In the genomic region with DNA sequence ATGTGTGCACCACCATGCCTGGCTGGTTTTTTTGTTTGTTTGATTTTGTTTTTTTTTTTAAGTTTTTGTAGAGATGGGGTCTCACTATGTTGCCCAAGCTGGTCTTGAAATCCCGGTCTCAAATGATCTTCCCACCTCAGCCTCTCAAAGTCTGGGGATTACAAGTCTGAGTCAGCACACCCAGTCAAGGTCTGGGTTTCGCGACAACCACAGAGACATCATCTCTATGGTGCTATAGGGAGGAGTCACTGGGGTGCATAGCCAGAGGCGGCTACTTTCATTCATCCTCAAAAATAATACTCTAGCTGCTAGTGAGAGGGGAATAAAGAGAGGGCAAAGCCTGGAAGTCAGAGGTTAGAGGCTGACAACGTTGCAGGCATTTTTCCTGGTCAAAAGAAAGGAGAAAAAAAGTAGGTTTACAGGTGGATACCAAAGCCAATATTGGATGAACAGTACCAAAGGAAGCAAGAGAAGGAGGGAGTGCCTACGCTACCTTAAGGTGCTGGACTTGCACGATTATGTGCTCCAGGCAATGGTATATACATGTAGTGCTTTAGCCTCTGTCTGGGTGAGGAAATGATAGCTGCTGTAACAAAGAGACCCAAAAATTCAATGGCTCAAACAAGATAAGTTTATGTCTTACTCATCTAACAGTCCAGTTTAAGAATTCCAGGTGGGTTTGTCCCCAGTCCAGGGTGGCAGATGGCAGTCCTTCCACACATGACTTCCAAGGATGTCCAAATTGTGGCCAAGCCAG, we compare ENCODE assay signal across 1 cellular context.
TF ChIP-seq lines count a peak whose summit lies in the region.

No MANE protein-coding gene starts in this region.

TF ChIP-seq in WTC11, 78 proteins besides CTCF, POLR2A, EP300 and RAD21 (continued from another document):
- TF ChIP-seq, protein P1, sequence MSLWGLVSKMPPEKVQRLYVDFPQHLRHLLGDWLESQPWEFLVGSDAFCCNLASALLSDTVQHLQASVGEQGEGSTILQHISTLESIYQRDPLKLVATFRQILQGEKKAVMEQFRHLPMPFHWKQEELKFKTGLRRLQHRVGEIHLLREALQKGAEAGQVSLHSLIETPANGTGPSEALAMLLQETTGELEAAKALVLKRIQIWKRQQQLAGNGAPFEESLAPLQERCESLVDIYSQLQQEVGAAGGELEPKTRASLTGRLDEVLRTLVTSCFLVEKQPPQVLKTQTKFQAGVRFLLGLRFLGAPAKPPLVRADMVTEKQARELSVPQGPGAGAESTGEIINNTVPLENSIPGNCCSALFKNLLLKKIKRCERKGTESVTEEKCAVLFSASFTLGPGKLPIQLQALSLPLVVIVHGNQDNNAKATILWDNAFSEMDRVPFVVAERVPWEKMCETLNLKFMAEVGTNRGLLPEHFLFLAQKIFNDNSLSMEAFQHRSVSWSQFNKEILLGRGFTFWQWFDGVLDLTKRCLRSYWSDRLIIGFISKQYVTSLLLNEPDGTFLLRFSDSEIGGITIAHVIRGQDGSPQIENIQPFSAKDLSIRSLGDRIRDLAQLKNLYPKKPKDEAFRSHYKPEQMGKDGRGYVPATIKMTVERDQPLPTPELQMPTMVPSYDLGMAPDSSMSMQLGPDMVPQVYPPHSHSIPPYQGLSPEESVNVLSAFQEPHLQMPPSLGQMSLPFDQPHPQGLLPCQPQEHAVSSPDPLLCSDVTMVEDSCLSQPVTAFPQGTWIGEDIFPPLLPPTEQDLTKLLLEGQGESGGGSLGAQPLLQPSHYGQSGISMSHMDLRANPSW (CRISPR knock-in tag; conservative IDR thresholded peaks at IDR 0.05; ENCODE audit: low read depth) = no peak
- TF ChIP-seq SMAD3 (CRISPR knock-in tag; IDR thresholded peaks at IDR 0.05; ENCODE audit: borderline replicate concordance) = no peak
- no peak for TF ChIP-seq ZNF232 (CRISPR knock-in tag; IDR thresholded peaks at IDR 0.05)
- TF ChIP-seq NR1H2 (CRISPR knock-in tag; IDR thresholded peaks at IDR 0.05) = no peak
- TF ChIP-seq ZNF396 (CRISPR knock-in tag; IDR thresholded peaks at IDR 0.05; ENCODE audit: borderline replicate concordance) = no peak
- TF ChIP-seq PRRX2 (CRISPR knock-in tag; IDR thresholded peaks at IDR 0.05) = no peak
- TF ChIP-seq, protein P2, sequence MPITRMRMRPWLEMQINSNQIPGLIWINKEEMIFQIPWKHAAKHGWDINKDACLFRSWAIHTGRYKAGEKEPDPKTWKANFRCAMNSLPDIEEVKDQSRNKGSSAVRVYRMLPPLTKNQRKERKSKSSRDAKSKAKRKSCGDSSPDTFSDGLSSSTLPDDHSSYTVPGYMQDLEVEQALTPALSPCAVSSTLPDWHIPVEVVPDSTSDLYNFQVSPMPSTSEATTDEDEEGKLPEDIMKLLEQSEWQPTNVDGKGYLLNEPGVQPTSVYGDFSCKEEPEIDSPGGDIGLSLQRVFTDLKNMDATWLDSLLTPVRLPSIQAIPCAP (CRISPR knock-in tag; IDR thresholded peaks at IDR 0.05) = no peak
- no peak for TF ChIP-seq NR3C1 (CRISPR knock-in tag; conservative IDR thresholded peaks at IDR 0.05; ENCODE audit: low read depth)
- TF ChIP-seq, protein P3, sequence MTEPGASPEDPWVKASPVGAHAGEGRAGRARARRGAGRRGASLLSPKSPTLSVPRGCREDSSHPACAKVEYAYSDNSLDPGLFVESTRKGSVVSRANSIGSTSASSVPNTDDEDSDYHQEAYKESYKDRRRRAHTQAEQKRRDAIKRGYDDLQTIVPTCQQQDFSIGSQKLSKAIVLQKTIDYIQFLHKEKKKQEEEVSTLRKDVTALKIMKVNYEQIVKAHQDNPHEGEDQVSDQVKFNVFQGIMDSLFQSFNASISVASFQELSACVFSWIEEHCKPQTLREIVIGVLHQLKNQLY (CRISPR knock-in tag; IDR thresholded peaks at IDR 0.05) = no peak
- TF ChIP-seq, protein P4, sequence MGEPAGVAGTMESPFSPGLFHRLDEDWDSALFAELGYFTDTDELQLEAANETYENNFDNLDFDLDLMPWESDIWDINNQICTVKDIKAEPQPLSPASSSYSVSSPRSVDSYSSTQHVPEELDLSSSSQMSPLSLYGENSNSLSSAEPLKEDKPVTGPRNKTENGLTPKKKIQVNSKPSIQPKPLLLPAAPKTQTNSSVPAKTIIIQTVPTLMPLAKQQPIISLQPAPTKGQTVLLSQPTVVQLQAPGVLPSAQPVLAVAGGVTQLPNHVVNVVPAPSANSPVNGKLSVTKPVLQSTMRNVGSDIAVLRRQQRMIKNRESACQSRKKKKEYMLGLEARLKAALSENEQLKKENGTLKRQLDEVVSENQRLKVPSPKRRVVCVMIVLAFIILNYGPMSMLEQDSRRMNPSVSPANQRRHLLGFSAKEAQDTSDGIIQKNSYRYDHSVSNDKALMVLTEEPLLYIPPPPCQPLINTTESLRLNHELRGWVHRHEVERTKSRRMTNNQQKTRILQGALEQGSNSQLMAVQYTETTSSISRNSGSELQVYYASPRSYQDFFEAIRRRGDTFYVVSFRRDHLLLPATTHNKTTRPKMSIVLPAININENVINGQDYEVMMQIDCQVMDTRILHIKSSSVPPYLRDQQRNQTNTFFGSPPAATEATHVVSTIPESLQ (CRISPR knock-in tag; IDR thresholded peaks at IDR 0.05) = no peak
